In genomic region chr3:196517142-196517808, GRCh38 we compare ENCODE assay signal across 28 cellular contexts. TPM values are rescaled to one million over a fixed set of nuclear protein-coding genes. Genes with fewer than 3 reads are reported as not detected.
DNase-seq lines count a peak whose midpoint lies in the region; ATAC-seq and TF ChIP-seq lines count a peak whose summit lies in the region.
"Had no signal": no experiment of that assay in that cellular context is flagged by ENCODE, and none has a peak within 500 bp of the region (broad histone marks: within the 10 kb centered on the region; RNA-seq: fewer than 3 reads in every experiment).

No MANE protein-coding gene starts in this region.

- intact Hi-C loops in HCT116 (cut with micrococcal nuclease) = no loop called here
- intact Hi-C loops in PC-9 (cut with micrococcal nuclease; ENCODE audit: unreplicated experiment) = no loop called here
- intact Hi-C loops in left ventricle myocardium inferior (cut with micrococcal nuclease) = loop anchor here (10.0 kb wide), 1 partner anchor 262 kb away; no protein-coding TSS in a partner anchor

- DNase-seq in HCT116 (ENCODE audit: low read depth, low spot score) = no peak
- peak in 1 of 2 experiments; percentile 57 for DNase-seq in PC-9
- DNase-seq in NCI-H1436 (lab: John Stamatoyannopoulos, UW) = no peak
- DNase-seq in DMS153 (lab: John Stamatoyannopoulos, UW) = no peak
- DNase-seq in left ventricle myocardium inferior = no peak
- DNase-seq: activated CD4-positive, alpha-beta T cell treated with anti-CD3 and anti-CD28 coated beads for 4 hours; activated effector memory CD4-positive, alpha-beta T cell treated with Interleukin-2 at 50 U/mL for 16 hours; activated naive CD8-positive, alpha-beta T cell treated with anti-CD3 and anti-CD28 coated beads for 36 hours; activated T-cell treated with anti-CD3 and anti-CD28 coated beads for 4 hours; aorta; CD8-positive, alpha-beta memory T cell; HCEC 1CT; hippocampal formation; mesendoderm; NCI-H2227 treated with DMSO at 0.1 percent for 48 hours; NCI-H748 treated with DMSO at 0.1 percent for 48 hours; SK-N-SH; stimulated activated CD4-positive, alpha-beta T cell treated with anti-CD3 and anti-CD28 coated beads, Interleukin-15, amount 100 ng/mL, for 24 hours; stimulated activated CD4-positive, alpha-beta T cell treated with anti-CD3 and anti-CD28 coated beads, Interleukin-4, amount 100 ng/mL, for 4 hours; T-helper 2 cell; tibial artery had no signal

- H3K79me2 ChIP-seq in HCT116 (ENCODE audit: insufficient read depth, low read length) = no peaks in the 10 kb centered on the region
- H3K79me2 ChIP-seq in Loucy (ENCODE audit: insufficient read depth, low read length) = peaks cover 42% of the 10 kb centered on the region
- H3K79me2 ChIP-seq in PC-9 (ENCODE audit: low read depth) = no peaks in the 10 kb centered on the region

- ATAC-seq in HCT116 = peak; percentile 45; the same call in 1 of the 2 replicates

- H3K36me3 ChIP-seq in HCT116 (ENCODE audit: control insufficient read depth in 1 of 2, insufficient read depth in 2 of 2, low read length in 2 of 2) (no peaks in the 10 kb centered on the region), Loucy (ENCODE audit: insufficient read depth, low read length) (no peaks in the 10 kb centered on the region), PC-9 (ENCODE audit: low read depth) (no peaks in the 10 kb centered on the region), iPS-18a (ENCODE audit: control insufficient read depth, low read depth, low read length) (no peaks in the 10 kb centered on the region), left ventricle myocardium inferior (no peaks in the 10 kb centered on the region)
- H3K36me3 ChIP-seq: tibial artery had no signal

- H3K9me2 ChIP-seq in HCT116 (ENCODE audit: insufficient read depth) = no peaks in the 10 kb centered on the region
- H3K9me2 ChIP-seq in Loucy (replicated peaks; ENCODE audit: low read depth, low read length) = no peaks in the 10 kb centered on the region
- H3K9me2 ChIP-seq in PC-9 (ENCODE audit: insufficient read depth) = no peaks in the 10 kb centered on the region
- H3K9me2 ChIP-seq: SK-N-SH had no signal

- H3K27ac ChIP-seq in HCT116 (ENCODE audit: low read depth, low read length) = no peak overlapping the region
- H3K27ac ChIP-seq in PC-9 = no peak overlapping the region
- peak overlapping the region; percentile 90 for H3K27ac ChIP-seq in iPS-18a (ENCODE audit: low read length)
- H3K27ac ChIP-seq in left ventricle myocardium inferior (replicated peaks) = no peak overlapping the region
- H3K27ac ChIP-seq: tibial artery had no signal

- H4K20me1 ChIP-seq in HCT116 (ENCODE audit: insufficient read depth) (no peaks in the 10 kb centered on the region), Loucy (ENCODE audit: insufficient read depth, low read length, poor library complexity, severe bottlenecking) (no peaks in the 10 kb centered on the region), PC-9 (ENCODE audit: insufficient read depth) (no peaks in the 10 kb centered on the region)

- no peak overlapping the region for H3K4me3 ChIP-seq in HCT116 (replicated peaks in 1 of 2; ENCODE audit: low read depth in 1 of 2, low read length in 2 of 2)
- peak overlapping the region; percentile 6 for H3K4me3 ChIP-seq in Loucy (ENCODE audit: low read length, poor library complexity, severe bottlenecking)
- H3K4me3 ChIP-seq in PC-9 = no peak overlapping the region
- H3K4me3 ChIP-seq in iPS-18a (ENCODE audit: low read length) = peak overlapping the region; percentile 24
- no peak overlapping the region for H3K4me3 ChIP-seq in left ventricle myocardium inferior
- H3K4me3 ChIP-seq: tibial artery had no signal

- no peak overlapping the region for H2AFZ ChIP-seq in HCT116 (ENCODE audit: low read depth, low read length, poor library complexity, severe bottlenecking)
- peak overlapping the region; percentile 57 for H2AFZ ChIP-seq in Loucy (ENCODE audit: low read length)
- no peak overlapping the region for H2AFZ ChIP-seq in PC-9

- peak; percentile 53 for TF ChIP-seq RAD21 in HCT116 (IDR thresholded peaks at IDR 0.05; ENCODE audit: low read depth)

- H3K4me2 ChIP-seq in HCT116 (ENCODE audit: low read length) = no peak overlapping the region
- peak overlapping the region; percentile 43 for H3K4me2 ChIP-seq in Loucy (ENCODE audit: low read depth, low read length, poor library complexity, severe bottlenecking)
- H3K4me2 ChIP-seq in PC-9 = 0 out of 2 replicates have a peak overlapping the region, but pooled peaks have one; percentile 7
- H3K4me2 ChIP-seq: SK-N-SH had no signal

- H3F3A ChIP-seq in Loucy (ENCODE audit: low read depth) = 0 out of 2 replicates have a peak, but pooled peaks cover 6% of the 10 kb centered on the region
- 0 out of 2 replicates have a peak, but pooled peaks cover 4% of the 10 kb centered on the region for H3F3A ChIP-seq in PC-9 (ENCODE audit: insufficient read depth, low read depth)

- POLR2A ChIA-PET in HCT116 (lab: Charles Lee) = interaction anchor here (0.7 kb wide), 1 partner anchor 13 kb away, joined by 5 read pairs; no protein-coding TSS in a partner anchor
- POLR2A ChIA-PET in PC-9 (lab: Charles Lee; ENCODE audit: unreplicated experiment) = no interaction called here

- no peaks in the 10 kb centered on the region for H3K9me3 ChIP-seq in HCT116 (ENCODE audit: control insufficient read depth in 1 of 2, insufficient read depth in 1 of 2, low read depth in 1 of 2, low read length in 2 of 2)
- H3K9me3 ChIP-seq in Loucy (ENCODE audit: insufficient read depth, low read depth, low read length) = peaks cover 7% of the 10 kb centered on the region; the same call in 1 of the 2 replicates
- peaks cover 10% of the 10 kb centered on the region for H3K9me3 ChIP-seq in PC-9 (ENCODE audit: insufficient read depth, low read depth)
- peaks cover 21% of the 10 kb centered on the region for H3K9me3 ChIP-seq in iPS-18a (ENCODE audit: control insufficient read depth, low read depth, low read length)
- H3K9me3 ChIP-seq in left ventricle myocardium inferior (replicated peaks) = peaks cover 42% of the 10 kb centered on the region

- BruUV-seq in HCT116 (replicated peaks; lab: Mats Ljungman, UMichigan) = no TSS peak
- BruUV-seq in PC-9 (replicated peaks; lab: Mats Ljungman, UMichigan) = no TSS peak

- CTCF ChIA-PET in HCT116 (lab: Charles Lee) (interaction anchor here (1.0 to 2.9 kb wide), 4 partner anchors 9 to 444 kb away, joined by 3 to 13 read pairs (median 8); no protein-coding TSS in a partner anchor), PC-9 (lab: Charles Lee) (interaction anchor here (0.5 to 0.7 kb wide), 4 partner anchors 57 to 493 kb away, joined by 3 to 7 read pairs (median 5); no protein-coding TSS in a partner anchor)

- H3K27me3 ChIP-seq in HCT116 (ENCODE audit: insufficient read depth, low read length) (no peaks in the 10 kb centered on the region), Loucy (ENCODE audit: insufficient read depth, low read length, poor library complexity, severe bottlenecking) (no peaks in the 10 kb centered on the region), PC-9 (ENCODE audit: insufficient read depth, low read depth) (no peaks in the 10 kb centered on the region), iPS-18a (ENCODE audit: control insufficient read depth, insufficient read depth, low read length) (no peaks in the 10 kb centered on the region), left ventricle myocardium inferior (ENCODE audit: low read depth) (no peaks in the 10 kb centered on the region)
- H3K27me3 ChIP-seq: tibial artery had no signal

- TF ChIP-seq CTCF in HCT116 (IDR thresholded peaks at IDR 0.05 in 2 of 3, conservative IDR thresholded peaks at IDR 0.05 in 1 of 3; ENCODE audit: borderline replicate concordance in 1 of 3, insufficient read depth in 1 of 3, low read depth in 2 of 3, low read length in 2 of 3) (peak in 1 of 3 experiments; percentile 25; a peak in 1 of 6 replicates), Loucy (conservative IDR thresholded peaks at IDR 0.05; ENCODE audit: low read length) (peak; percentile 54), PC-9 (conservative IDR thresholded peaks at IDR 0.05) (no peak; the same call in 1 of the 2 replicates), left ventricle myocardium inferior (IDR thresholded peaks at IDR 0.05; ENCODE audit: borderline replicate concordance) (no peak)

- TF ChIP-seq POLR2A in HCT116 (IDR thresholded peaks at IDR 0.05; ENCODE audit: borderline replicate concordance, extremely low read depth, insufficient read depth, insufficient read length) = no peak

- H3K4me1 ChIP-seq in HCT116 (ENCODE audit: control insufficient read depth in 1 of 2, insufficient read depth in 2 of 2, low read length in 2 of 2) = peaks cover 2 to 7% of the 10 kb centered on the region in 2 experiments; a peak in 2 of 4 replicates
- peaks cover 49% of the 10 kb centered on the region for H3K4me1 ChIP-seq in Loucy (ENCODE audit: insufficient read depth, low read length, poor library complexity, severe bottlenecking)
- peaks cover 8% of the 10 kb centered on the region for H3K4me1 ChIP-seq in PC-9 (replicated peaks; ENCODE audit: insufficient read depth)
- peaks cover 13% of the 10 kb centered on the region for H3K4me1 ChIP-seq in iPS-18a (ENCODE audit: control insufficient read depth, low read depth, low read length)
- peaks cover 11% of the 10 kb centered on the region for H3K4me1 ChIP-seq in left ventricle myocardium inferior
- H3K4me1 ChIP-seq: tibial artery had no signal

- RAD21 ChIA-PET in HCT116 (lab: Charles Lee; ENCODE audit: low non-redundant PET in 1 of 2, low total read pairs in 2 of 2, uncharacterized antibody in 2 of 2, unreplicated experiment in 2 of 2) = interaction anchor here in 1 of 2 experiments (0.7 to 0.8 kb wide), 2 partner anchors 262 to 346 kb away, joined by 3 read pairs; no protein-coding TSS in a partner anchor

- no peak overlapping the region for H3K9ac ChIP-seq in HCT116 (ENCODE audit: low read length)
- no peak overlapping the region for H3K9ac ChIP-seq in Loucy (ENCODE audit: low read depth, low read length, poor library complexity, severe bottlenecking)
- H3K9ac ChIP-seq in iPS-18a (ENCODE audit: low read length) = peak overlapping the region; percentile 66
- H3K9ac ChIP-seq: SK-N-SH had no signal

RNA-seq across cellular contexts. Expression of gene SMCO1, which starts 2.1 kb away (rescaled TPM):
- not detected for total RNA-seq in HCT116 (2021; ENCODE audit: unreplicated experiment)
- polyA plus RNA-seq in HCT116 (2012) = not detected in 2 replicates
- not detected in 2 replicates for total RNA-seq in PC-9 (2021)
- 73.0 TPM for total RNA-seq in left ventricle myocardium inferior
- total RNA-seq: activated naive CD8-positive, alpha-beta T cell treated with anti-CD3 and anti-CD28 coated beads for 36 hours; aorta; CD8-positive, alpha-beta memory T cell; osteocyte had no signal
- polyA plus RNA-seq: AG04450; aorta; BJ; CD8-positive, alpha-beta memory T cell; IgD-negative memory B cell; neural cell; SK-N-SH had no signal

RNA-seq across cellular contexts. Expression of gene RNF168, which starts 13.7 kb away (rescaled TPM):
- total RNA-seq in HCT116 (2021; ENCODE audit: unreplicated experiment) (25.1 TPM), PC-9 (2021) (49.3 and 60.6 TPM in 2 replicates), left ventricle myocardium inferior (18.9 TPM)
- polyA plus RNA-seq in HCT116 (2012) = 8.0 and 8.8 TPM in 2 replicates

RNA-seq across cellular contexts. Expression of gene WDR53, which starts 51.1 kb away (rescaled TPM):
- total RNA-seq in HCT116 (2021; ENCODE audit: unreplicated experiment) (14.8 TPM), PC-9 (2021) (33.5 and 34.8 TPM in 2 replicates), left ventricle myocardium inferior (10.0 TPM)
- polyA plus RNA-seq in HCT116 (2012) = 9.0 and 10.2 TPM in 2 replicates

RNA-seq across cellular contexts. Expression of gene FBXO45, which starts 51.2 kb away (rescaled TPM):
- total RNA-seq in HCT116 (2021; ENCODE audit: unreplicated experiment) (23.2 TPM), PC-9 (2021) (16.5 and 21.3 TPM in 2 replicates), left ventricle myocardium inferior (7.3 TPM)
- polyA plus RNA-seq in HCT116 (2012) = 6.9 and 9.7 TPM in 2 replicates

Comparison
In these comparisons a context has a peak if more than half of its experiments do, and no peak if none do; other contexts are left out.
1. H3K4me3 ChIP-seq: peak in Loucy (single experiment) and iPS-18a (single experiment); none in HCT116 (0 of 2), PC-9 (single experiment) and left ventricle myocardium inferior (single experiment).
2. RNA of gene SMCO1, which starts 2.1 kb away (total RNA-seq): 73.0 TPM in left ventricle myocardium inferior (single experiment); not detected in HCT116 (single experiment) and not detected in PC-9; every median in the first group is over 10 times any median in the second.